ENCODE assay signal across 30 cellular contexts in the genomic region with DNA sequence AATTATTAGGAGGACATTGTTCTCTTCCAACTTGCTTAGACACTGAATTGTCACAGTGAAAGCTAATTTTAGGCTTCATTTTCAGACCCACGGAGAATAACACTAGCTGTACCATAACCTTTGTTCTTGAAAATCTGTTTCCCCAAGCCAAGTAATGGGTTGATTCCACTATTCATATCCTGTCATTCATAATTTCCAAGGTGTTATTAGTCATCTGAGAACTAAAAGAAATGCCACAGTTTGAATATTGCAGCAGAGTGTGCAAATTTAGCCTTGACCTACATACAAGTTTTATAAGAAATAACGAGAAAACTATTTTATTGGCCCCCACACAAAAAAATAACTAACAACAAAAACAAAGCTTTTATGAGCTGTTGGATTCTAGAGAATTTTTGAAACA.
"Had no signal": no experiment of that assay in that cellular context is flagged by ENCODE, and none has a peak within 500 bp of the region (broad histone marks: within the 10 kb centered on the region; RNA-seq: fewer than 3 reads in every experiment).

No MANE protein-coding gene starts in this region.

- ATAC-seq: K562, Panc1 had no signal

- H3K9me3 ChIP-seq: MG63, SJSA1, SK-N-SH had no signal

- H2AFZ ChIP-seq: PC-9 had no signal

- H3K4me2 ChIP-seq: PC-9, SK-N-SH had no signal

- FAIRE-seq: K562 had no signal

- H3K4me1 ChIP-seq: SJSA1 had no signal

- H3K27ac ChIP-seq: PC-9, SJSA1 had no signal

- H3K27me3 ChIP-seq: SJSA1 had no signal

- H3K36me3 ChIP-seq: MG63, SJSA1 had no signal

- H3K4me3 ChIP-seq: K562, MG63, PC-9, SJSA1 had no signal

- H3K9ac ChIP-seq: SK-N-SH had no signal

- DNase-seq: Kasumi-1, KG1, MG63, NCI-H1048, NCI-H1092 treated with DMSO at 0.1 percent for 48 hours, NCI-H1105 treated with DMSO at 0.1 percent for 48 hours, NCI-H1417, NCI-H1436, NCI-H146, NCI-H1694, NCI-H187, NCI-H1930, NCI-H2029 treated with DMSO at 0.1 percent for 48 hours, NCI-H2081 treated with DMSO at 0.1 percent for 48 hours, NCI-H2107, NCI-H2171, NCI-H226, NCI-H510A, NCI-H524, NCI-H526, NCI-H69, NCI-H748 treated with DMSO at 0.1 percent for 48 hours, PC-9, Right ventricle myocardium superior, RPMI8226, SHP77 treated with DMSO at 0.1 percent for 48 hours, SK-N-SH had no signal
